Comparison of ENCODE assay signal across 25 cellular contexts in the genomic region with DNA sequence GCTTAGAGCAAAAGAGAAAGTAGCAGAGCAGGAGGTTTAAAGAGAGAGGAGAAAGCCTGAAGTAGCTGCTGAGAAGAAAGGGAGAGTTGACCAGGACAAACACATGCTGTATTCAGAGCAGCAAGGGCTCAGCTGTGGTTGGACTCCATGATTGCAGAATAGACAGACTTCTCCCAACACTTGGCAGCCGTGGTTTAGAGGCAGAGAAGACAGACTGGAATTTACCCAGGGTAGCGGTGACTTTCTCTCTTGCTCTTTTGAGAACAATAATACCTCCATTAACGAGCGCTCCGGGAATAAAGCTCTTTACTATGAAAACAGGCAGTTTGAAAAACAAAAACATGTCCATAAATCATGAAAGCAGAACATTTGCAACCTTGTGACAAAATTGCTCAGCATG. TPM values are rescaled to one million over a fixed set of nuclear protein-coding genes. Genes with fewer than 3 reads are reported as not detected.
DNase-seq lines count a peak whose midpoint lies in the region; ATAC-seq, FAIRE-seq and TF ChIP-seq lines count a peak whose summit lies in the region.
"Had no signal": no experiment of that assay in that cellular context is flagged by ENCODE, and none has a peak within 500 bp of the region (broad histone marks: within the 10 kb centered on the region; RNA-seq: fewer than 3 reads in every experiment).

No MANE protein-coding gene starts in this region.

- no peaks in the 10 kb centered on the region for H3K9me3 Mint-ChIP-seq in stimulated activated memory B cell treated with anti-CD40 and anti-IgM and Interleukin-4, amounts not matched to agents 10 μg/mL and 1 μg/mL and 100 μg/mL, for 72 hours
- H3K9me3 Mint-ChIP-seq: GM23338 had no signal

- FAIRE-seq in GM12891 (lab: Jason Lieb, UNC) = peak; percentile 9
- FAIRE-seq: D721Med, TTC549 had no signal

- ATAC-seq in stimulated activated memory B cell treated with anti-CD40 and anti-IgM and Interleukin-4, amounts not matched to agents 10 μg/mL and 1 μg/mL and 100 μg/mL, for 72 hours = no peak
- ATAC-seq in GM21423 (IDR thresholded peaks at IDR 0.05; ENCODE audit: unreplicated experiment) = no peak
- ATAC-seq: activated naive CD4-positive, alpha-beta T cell treated with anti-CD3 and anti-CD28 coated beads, Interleukin-2, amount 50 U/mL, for 72 hours; esophagus mucosa; GM23338; stimulated activated naive CD8-positive, alpha-beta T cell treated with anti-CD3 and anti-CD28 coated beads, Interleukin-15, Interleukin-2, amounts not matched to agents 100 U/mL and 50 U/mL, for 24 hours had no signal

- no peaks in the 10 kb centered on the region for H3K27me3 ChIP-seq in tibial nerve
- H3K27me3 ChIP-seq: ascending aorta, SJCRH30 had no signal

- H3K4me1 Mint-ChIP-seq in stimulated activated memory B cell treated with anti-CD40 and anti-IgM and Interleukin-4, amounts not matched to agents 10 μg/mL and 1 μg/mL and 100 μg/mL, for 72 hours = peaks cover 20% of the 10 kb centered on the region
- H3K4me1 Mint-ChIP-seq: GM23338 had no signal

- no peaks in the 10 kb centered on the region for H3K36me3 ChIP-seq in tibial nerve
- H3K36me3 ChIP-seq: ascending aorta, prostate gland, SJCRH30 had no signal

- no peak overlapping the region for H3K4me3 ChIP-seq in fibroblast of villous mesenchyme (ENCODE audit: low read depth, low read length)
- H3K4me3 ChIP-seq in tibial nerve = no peak overlapping the region
- H3K4me3 ChIP-seq: ascending aorta, GM23338, prostate gland, SJCRH30 had no signal

- H3K4me3 Mint-ChIP-seq in stimulated activated memory B cell treated with anti-CD40 and anti-IgM and Interleukin-4, amounts not matched to agents 10 μg/mL and 1 μg/mL and 100 μg/mL, for 72 hours = no peak overlapping the region
- H3K4me3 Mint-ChIP-seq: GM23338 had no signal

- no peak for DNase-seq in GM12891 (ENCODE audit: insufficient read length, low spot score)
- peak; percentile 27 for DNase-seq in NCI-H69 (lab: John Stamatoyannopoulos, UW)
- DNase-seq in fibroblast of villous mesenchyme (ENCODE audit: low read depth) = peak; percentile 72
- DNase-seq in tibial nerve (ENCODE audit: low spot score in 2 of 2) = no peak
- DNase-seq in activated CD4-positive, alpha-beta T cell treated with anti-CD3 and anti-CD28 coated beads for 1 hour = no peak
- DNase-seq: activated CD4-positive, CD25-positive, alpha-beta regulatory T cell treated with anti-CD3 and anti-CD28 coated beads, Interleukin-2, amount 50 U/mL, for 72 hours; activated T-cell treated with anti-CD3 and anti-CD28 coated beads for 4 hours; cortex of kidney; foreskin melanocyte; mammary epithelial cell; NCI-H1092; NCI-H187; NCI-H526 treated with DMSO at 0.1 percent for 48 hours; SJCRH30; stimulated activated naive CD8-positive, alpha-beta T cell treated with anti-CD3 and anti-CD28 coated beads, Interleukin-15, Interleukin-2, amounts not matched to agents 100 U/mL and 50 U/mL, for 24 hours; T-helper 1 cell had no signal

- peaks cover 0 to 4% (median 0%) of the 10 kb centered on the region in 4 donors for H3K4me1 ChIP-seq in tibial nerve
- H3K4me1 ChIP-seq: ascending aorta, SJCRH30 had no signal

- TF ChIP-seq POLR2A in GM12891 (IDR thresholded peaks at IDR 0.05; ENCODE audit: low read depth, low read length) (no peak), tibial nerve (IDR thresholded peaks at IDR 0.05) (no peak)

- TF ChIP-seq EP300 in tibial nerve (IDR thresholded peaks at IDR 0.05) = no peak

- peaks cover 7% of the 10 kb centered on the region for H3K27me3 Mint-ChIP-seq in stimulated activated memory B cell treated with anti-CD40 and anti-IgM and Interleukin-4, amounts not matched to agents 10 μg/mL and 1 μg/mL and 100 μg/mL, for 72 hours

- peaks cover 2% of the 10 kb centered on the region for H3K36me3 Mint-ChIP-seq in stimulated activated memory B cell treated with anti-CD40 and anti-IgM and Interleukin-4, amounts not matched to agents 10 μg/mL and 1 μg/mL and 100 μg/mL, for 72 hours
- H3K36me3 Mint-ChIP-seq: activated naive CD4-positive, alpha-beta T cell treated with anti-CD3 and anti-CD28 coated beads, Interleukin-2, amount 50 U/mL, for 72 hours had no signal

- no peak for TF ChIP-seq CTCF in fibroblast of villous mesenchyme (IDR thresholded peaks at IDR 0.05; ENCODE audit: insufficient read depth, low read depth, low read length)
- no peak for TF ChIP-seq CTCF in tibial nerve (IDR thresholded peaks at IDR 0.05)

- peak overlapping the region; percentile 12 for H3K27ac Mint-ChIP-seq in stimulated activated memory B cell treated with anti-CD40 and anti-IgM and Interleukin-4, amounts not matched to agents 10 μg/mL and 1 μg/mL and 100 μg/mL, for 72 hours
- H3K27ac Mint-ChIP-seq: activated naive CD4-positive, alpha-beta T cell treated with anti-CD3 and anti-CD28 coated beads, Interleukin-2, amount 50 U/mL, for 72 hours; GM23338 had no signal

- H3K9me3 ChIP-seq in tibial nerve = peaks cover 0 to 7% (median 0%) of the 10 kb centered on the region in 4 donors
- H3K9me3 ChIP-seq: ascending aorta, prostate gland, SJCRH30 had no signal

- H3K27ac ChIP-seq in tibial nerve = no peak overlapping the region
- H3K27ac ChIP-seq: ascending aorta, SJCRH30 had no signal

- 34 to 41% methylated on average over 5 of the region's 5 CpGs for WGBS in tibial nerve, 2 donors

TF ChIP-seq in GM12891, 5 proteins besides CTCF, POLR2A, EP300 and RAD21:
- TF ChIP-seq PAX5 (IDR thresholded peaks at IDR 0.05; ENCODE audit: insufficient read depth, low read length, severe bottlenecking) (no peak), POU2F2 (IDR thresholded peaks at IDR 0.05; ENCODE audit: low read depth, low read length) (no peak), POLR2AphosphoS5 (IDR thresholded peaks at IDR 0.05; ENCODE audit: low read depth, low read length) (no peak), SPI1 (IDR thresholded peaks at IDR 0.05; ENCODE audit: low read depth, low read length) (no peak), TAF1 (IDR thresholded peaks at IDR 0.05; ENCODE audit: low read depth, low read length) (no peak)

RNA-seq across cellular contexts. Expression of a gene that starts 21.4 kb away (rescaled TPM):
- 47.5 TPM for polyA plus RNA-seq in GM12891 (2012; ENCODE audit: low read depth, missing spikeins)
- total RNA-seq in fibroblast of villous mesenchyme = under 0.01 and 0.64 TPM in 2 replicates
- 100 to 1,000 TPM in 1 of 4 donors, 10 to 100 TPM in 3; 50.0 to 262 (median 78.1) TPM for total RNA-seq in tibial nerve
- total RNA-seq: GM23338, mammary epithelial cell had no signal
- polyA plus RNA-seq: mammary epithelial cell had no signal

Comparison
In these comparisons a context has a peak if more than half of its experiments do, and no peak if none do; other contexts are left out.
1. DNase-seq: peak in NCI-H69 (single experiment) and fibroblast of villous mesenchyme (single experiment); none in GM12891 (single experiment), tibial nerve (0 of 2) and activated CD4-positive, alpha-beta T cell treated with anti-CD3 and anti-CD28 coated beads for 1 hour (single experiment).
2. RNA of a gene that starts 21.4 kb away (total RNA-seq): 50.0 to 262 TPM in tibial nerve; under 0.01 to 0.64 TPM in fibroblast of villous mesenchyme; every median in the first group is over 10 times any median in the second.